ENCODE assay signal across 9 cellular contexts in genomic region chr19:50328257-50329145, GRCh38. TPM values are rescaled to one million over a fixed set of nuclear protein-coding genes. Genes with fewer than 3 reads are reported as not detected.
DNase-seq lines count a peak whose midpoint lies in the region; ATAC-seq, FAIRE-seq and TF ChIP-seq lines count a peak whose summit lies in the region.
"Had no signal": no experiment of that assay in that cellular context is flagged by ENCODE, and none has a peak within 500 bp of the region (broad histone marks: within the 10 kb centered on the region; RNA-seq: fewer than 3 reads in every experiment).

No MANE protein-coding gene starts in this region.

- DNase-seq in AG10803 (ENCODE audit: low read depth): peak; percentile 4
- peak; percentile 53 for DNase-seq in activated CD4-positive, CD25-positive, alpha-beta regulatory T cell treated with anti-CD3 and anti-CD28 coated beads, Interleukin-2, amount 50 U/mL, for 72 hours
- peak; percentile 44 for DNase-seq in left kidney (ENCODE audit: low read depth, low spot score)
- DNase-seq in thoracic aorta (ENCODE audit: low spot score): no peak
- no peak for DNase-seq in KG1 (lab: John Stamatoyannopoulos, UW)
- no peak for DNase-seq in frontal cortex (ENCODE audit: low spot score in 2 of 2)

- H3K27me3 ChIP-seq in thoracic aorta (replicated peaks; ENCODE audit: insufficient read depth): peaks cover 15% of the 10 kb centered on the region

- TF ChIP-seq POLR2A in GM15510 (IDR thresholded peaks at IDR 0.05; ENCODE audit: borderline replicate concordance, extremely low read depth, insufficient read length): peak; percentile 47

- ATAC-seq in HG03103 (IDR thresholded peaks at IDR 0.05; ENCODE audit: low read depth, unreplicated experiment) (peak; percentile 26), thoracic aorta (ENCODE audit: insufficient number of reproducible peaks, low FRiP score, low read depth) (no peak)

- FAIRE-seq in frontal cortex (lab: Jason Lieb, UNC): no peak

- peaks cover 11 to 29% of the 10 kb centered on the region in 2 donors for H3K4me1 ChIP-seq in thoracic aorta (ENCODE audit: control insufficient read depth in 1 of 2, low read depth in 2 of 2)

- H3K9me3 ChIP-seq in thoracic aorta: no peaks in the 10 kb centered on the region

- no peaks in the 10 kb centered on the region for H3K36me3 ChIP-seq in thoracic aorta

- no peak overlapping the region for H3K4me3 ChIP-seq in AG10803 (ENCODE audit: low read length)
- H3K4me3 ChIP-seq in thoracic aorta: peak overlapping the region; percentile 66

- no peak for TF ChIP-seq CTCF in AG10803 (conservative IDR thresholded peaks at IDR 0.05; ENCODE audit: low read length)
- TF ChIP-seq CTCF in thoracic aorta (IDR thresholded peaks at IDR 0.05): no peak

- H3K27ac ChIP-seq in thoracic aorta: no peak overlapping the region

RNA-seq across cellular contexts. Expression of gene KCNC3, which starts 0.7 kb away (rescaled TPM):
- total RNA-seq in thoracic aorta (1 to 10 TPM; 1.3 to 4.2 TPM), frontal cortex (1.2 TPM)
- total RNA-seq: HT1080 had no signal

RNA-seq across cellular contexts. Expression of gene NAPSA, which starts 36.9 kb away (rescaled TPM):
- total RNA-seq in thoracic aorta (not detected), frontal cortex (not detected)
- total RNA-seq: HT1080 had no signal

RNA-seq across cellular contexts. Expression of gene NR1H2, which starts 47.8 kb away (rescaled TPM):
- total RNA-seq in thoracic aorta: 100 to 1,000 TPM; 113 to 138 TPM
- 15.1 TPM for total RNA-seq in frontal cortex

RNA-seq across cellular contexts. Expression of gene POLD1, which starts 55.6 kb away (rescaled TPM):
- 10 to 100 TPM; 12.8 to 39.5 TPM for total RNA-seq in thoracic aorta
- total RNA-seq in frontal cortex: 12.6 TPM

Comparison
In these comparisons a context has a peak if more than half of its experiments do, and no peak if none do; other contexts are left out.
1. DNase-seq: peak in AG10803 (single experiment), activated CD4-positive, CD25-positive, alpha-beta regulatory T cell treated with anti-CD3 and anti-CD28 coated beads, Interleukin-2, amount 50 U/mL, for 72 hours (single experiment) and left kidney (single experiment); none in thoracic aorta (single experiment), KG1 (single experiment) and frontal cortex (0 of 2).